ENCODE assay signal across 8 cellular contexts in genomic region chr4:42151568-42152506, GRCh38. TPM values are rescaled to one million over a fixed set of nuclear protein-coding genes. Genes with fewer than 3 reads are reported as not detected.
DNase-seq lines count a peak whose midpoint lies in the region; ATAC-seq and TF ChIP-seq lines count a peak whose summit lies in the region.

No MANE protein-coding gene starts in this region.

- no peak overlapping the region for H3K27ac Mint-ChIP-seq in CD8-positive, alpha-beta T cell
- no peak overlapping the region for H3K27ac Mint-ChIP-seq in natural killer cell treated with Interleukin-12 subunit alpha and Interleukin-12 subunit beta and Interleukin-15 and Interleukin-18, amount 100 ng/mL, for 72 hours

- H3K36me3 Mint-ChIP-seq in CD8-positive, alpha-beta T cell = peaks cover 2% of the 10 kb centered on the region
- peaks cover 16% of the 10 kb centered on the region for H3K36me3 Mint-ChIP-seq in natural killer cell treated with Interleukin-12 subunit alpha and Interleukin-12 subunit beta and Interleukin-15 and Interleukin-18, amount 100 ng/mL, for 72 hours

- peak overlapping the region; percentile 39 for H3K4me3 ChIP-seq in CD8-positive, alpha-beta T cell (ENCODE audit: low read depth, low read length)
- H3K4me3 ChIP-seq in coronary artery (peak overlapping the region; percentile 72), aorta (ENCODE audit: low read length in 2 of 2) (peak overlapping the region; percentile 33 to 41)

- no peaks in the 10 kb centered on the region for H3K9me3 Mint-ChIP-seq in CD8-positive, alpha-beta T cell
- H3K9me3 Mint-ChIP-seq in natural killer cell treated with Interleukin-12 subunit alpha and Interleukin-12 subunit beta and Interleukin-15 and Interleukin-18, amount 100 ng/mL, for 72 hours = no peaks in the 10 kb centered on the region

- CTCF ChIA-PET in CD8-positive, alpha-beta T cell (lab: Charles Lee) = no interaction called here

- no peaks in the 10 kb centered on the region for H3K36me3 ChIP-seq in CD8-positive, alpha-beta T cell (ENCODE audit: insufficient read depth, low read length)
- no peaks in the 10 kb centered on the region for H3K36me3 ChIP-seq in aorta (ENCODE audit: control insufficient read depth in 1 of 2, insufficient read depth in 2 of 2, low read length in 1 of 2)

- peak; percentile 61 for ATAC-seq in CD8-positive, alpha-beta T cell
- ATAC-seq in HG03159 (IDR thresholded peaks at IDR 0.05; ENCODE audit: unreplicated experiment) (peak; percentile 62), aorta (ENCODE audit: low FRiP score) (no peak)
- peak; percentile 62 to 76 for ATAC-seq in natural killer cell treated with Interleukin-12 subunit alpha and Interleukin-12 subunit beta and Interleukin-15 and Interleukin-18, amount 100 ng/mL, for 72 hours

- no peak for TF ChIP-seq CTCF in CD8-positive, alpha-beta T cell (IDR thresholded peaks at IDR 0.05)
- TF ChIP-seq CTCF in coronary artery (IDR thresholded peaks at IDR 0.05) = no peak

- peaks cover 20% of the 10 kb centered on the region for H3K4me1 Mint-ChIP-seq in CD8-positive, alpha-beta T cell (ENCODE audit: low read depth)
- peaks cover 9 to 14% of the 10 kb centered on the region in 2 donors for H3K4me1 Mint-ChIP-seq in natural killer cell treated with Interleukin-12 subunit alpha and Interleukin-12 subunit beta and Interleukin-15 and Interleukin-18, amount 100 ng/mL, for 72 hours (ENCODE audit: low read depth in 2 of 2)

- WGBS in aorta, 2 donors = 0 to 1% methylated on average over 65 to 122 of the region's 122 CpGs

- H3K27me3 Mint-ChIP-seq in CD8-positive, alpha-beta T cell (ENCODE audit: low read depth) = peaks cover 53% of the 10 kb centered on the region
- H3K27me3 Mint-ChIP-seq in natural killer cell treated with Interleukin-12 subunit alpha and Interleukin-12 subunit beta and Interleukin-15 and Interleukin-18, amount 100 ng/mL, for 72 hours = peaks cover 38 to 74% of the 10 kb centered on the region in 2 donors

- peaks cover 10% of the 10 kb centered on the region for H3K27me3 ChIP-seq in CD8-positive, alpha-beta T cell (ENCODE audit: insufficient read depth, low read length)
- H3K27me3 ChIP-seq in aorta (ENCODE audit: control insufficient read depth in 1 of 2, insufficient read depth in 2 of 2, low read length in 1 of 2) = no peaks in the 10 kb centered on the region

- POLR2A ChIA-PET in CD8-positive, alpha-beta T cell (lab: Charles Lee) = no interaction called here

- H3K4me1 ChIP-seq in CD8-positive, alpha-beta T cell (ENCODE audit: insufficient read depth, low read length) = peaks cover 4% of the 10 kb centered on the region
- no peaks in the 10 kb centered on the region for H3K4me1 ChIP-seq in aorta (ENCODE audit: control insufficient read depth in 1 of 2, insufficient read depth in 2 of 2, low read length in 2 of 2)

- H3K4me3 Mint-ChIP-seq in CD8-positive, alpha-beta T cell = peak overlapping the region; percentile 90
- H3K4me3 Mint-ChIP-seq in natural killer cell treated with Interleukin-12 subunit alpha and Interleukin-12 subunit beta and Interleukin-15 and Interleukin-18, amount 100 ng/mL, for 72 hours = peak overlapping the region; percentile 93

- no peaks in the 10 kb centered on the region for H3K9me3 ChIP-seq in CD8-positive, alpha-beta T cell (ENCODE audit: low read length)
- H3K9me3 ChIP-seq in aorta (ENCODE audit: control insufficient read depth, low read length) = no peaks in the 10 kb centered on the region

- peak; percentile 55 for TF ChIP-seq POLR2A in GM19099 (IDR thresholded peaks at IDR 0.05; ENCODE audit: extremely low read depth, insufficient read length, low read depth)

- DNase-seq in CD8-positive, alpha-beta T cell = peak in 4 of 7 experiments; percentile 16 to 56 (median 54)
- DNase-seq in RPMI8226 (peak; percentile 45), coronary artery (ENCODE audit: low spot score) (no peak), aorta (no peak), NCI-H226 (no peak)
- no peak for DNase-seq in natural killer cell treated with Interleukin-12 subunit alpha and Interleukin-12 subunit beta and Interleukin-15 and Interleukin-18, amount 100 ng/mL, for 72 hours (ENCODE audit: low spot score)

- H3K27ac ChIP-seq in CD8-positive, alpha-beta T cell (ENCODE audit: low read depth, low read length) = no peak overlapping the region
- H3K27ac ChIP-seq in coronary artery (no peak overlapping the region), aorta (ENCODE audit: low read depth in 1 of 2, low read length in 2 of 2) (no peak overlapping the region)

- intact Hi-C loops in CD8-positive, alpha-beta T cell (cut with DNase I, micrococcal nuclease) = no loop called here
- intact Hi-C loops in aorta (cut with DNase I) = no loop called here

RNA-seq across cellular contexts. Expression of gene BEND4, which starts 0.6 kb away (rescaled TPM):
- total RNA-seq in CD8-positive, alpha-beta T cell = under 1 TPM; 0.86 to 0.95 TPM
- total RNA-seq in natural killer cell treated with Interleukin-12 subunit alpha and Interleukin-12 subunit beta and Interleukin-15 and Interleukin-18, amount 100 ng/mL, for 72 hours = under 1 TPM; 0.11 to 0.57 TPM
- total RNA-seq in aorta = under 1 TPM; 0.03 to 0.15 TPM
- not detected for polyA plus RNA-seq in aorta

Comparison
In these comparisons a context has a peak if more than half of its experiments do, and no peak if none do; other contexts are left out.
1. DNase-seq: peak in CD8-positive, alpha-beta T cell (4 of 7) and RPMI8226 (single experiment); none in coronary artery (single experiment), natural killer cell treated with Interleukin-12 subunit alpha and Interleukin-12 subunit beta and Interleukin-15 and Interleukin-18, amount 100 ng/mL, for 72 hours (single experiment), aorta (0 of 2) and NCI-H226 (single experiment).
2. Peak in every context shown above with its lines, with median percentiles within 50 percentile points of each other: H3K4me3 ChIP-seq.